1 cellular context compared by ENCODE assay signal in the genomic region with DNA sequence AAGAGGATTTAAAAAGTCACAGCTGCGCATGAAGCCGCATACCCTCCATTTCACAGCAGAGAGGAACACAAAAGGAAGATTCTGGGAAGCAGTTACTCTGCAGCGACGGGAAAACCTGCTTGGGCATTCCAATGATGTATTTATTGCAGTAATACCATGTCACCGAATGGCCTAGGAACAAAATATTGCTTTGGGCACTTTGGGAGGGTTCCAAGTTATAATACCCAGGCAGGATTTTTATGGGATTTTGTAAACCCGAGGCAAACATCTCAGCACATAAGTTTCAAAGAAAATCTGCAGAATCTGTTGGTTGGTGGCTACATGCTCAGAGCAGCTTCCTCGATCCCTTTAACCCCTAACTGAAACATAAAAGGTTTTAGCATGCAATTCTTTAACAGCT.
TF ChIP-seq lines count a peak whose summit lies in the region.

No MANE protein-coding gene starts in this region.

TF ChIP-seq in HEK293, 187 proteins besides CTCF, POLR2A, EP300 and RAD21 (continued from another document):
- TF ChIP-seq, protein P1, sequence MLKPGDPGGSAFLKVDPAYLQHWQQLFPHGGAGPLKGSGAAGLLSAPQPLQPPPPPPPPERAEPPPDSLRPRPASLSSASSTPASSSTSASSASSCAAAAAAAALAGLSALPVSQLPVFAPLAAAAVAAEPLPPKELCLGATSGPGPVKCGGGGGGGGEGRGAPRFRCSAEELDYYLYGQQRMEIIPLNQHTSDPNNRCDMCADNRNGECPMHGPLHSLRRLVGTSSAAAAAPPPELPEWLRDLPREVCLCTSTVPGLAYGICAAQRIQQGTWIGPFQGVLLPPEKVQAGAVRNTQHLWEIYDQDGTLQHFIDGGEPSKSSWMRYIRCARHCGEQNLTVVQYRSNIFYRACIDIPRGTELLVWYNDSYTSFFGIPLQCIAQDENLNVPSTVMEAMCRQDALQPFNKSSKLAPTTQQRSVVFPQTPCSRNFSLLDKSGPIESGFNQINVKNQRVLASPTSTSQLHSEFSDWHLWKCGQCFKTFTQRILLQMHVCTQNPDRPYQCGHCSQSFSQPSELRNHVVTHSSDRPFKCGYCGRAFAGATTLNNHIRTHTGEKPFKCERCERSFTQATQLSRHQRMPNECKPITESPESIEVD (tag by site-specific recombination; IDR thresholded peaks at IDR 0.05): peak; percentile 49
- TF ChIP-seq ZNF664 (tag by site-specific recombination; IDR thresholded peaks at IDR 0.05): 0 out of 2 replicates have a peak, but pooled peaks have one; percentile 21
